In the genomic region with DNA sequence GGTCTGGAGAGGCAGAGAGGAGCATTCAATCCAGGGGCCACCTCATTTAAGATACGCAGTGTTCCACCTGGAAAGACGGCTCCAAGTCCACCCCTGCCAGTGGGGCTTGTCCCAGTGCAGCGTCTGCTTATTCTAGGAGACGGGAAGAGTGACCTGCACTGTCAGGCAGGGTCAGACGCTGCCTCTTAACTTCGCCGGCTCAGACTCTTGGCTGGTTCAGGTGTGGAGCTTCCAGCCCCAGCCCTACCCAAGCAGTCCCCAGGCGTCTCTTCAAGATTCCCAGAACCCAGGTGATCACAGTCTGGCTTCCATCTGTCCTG, we compare ENCODE assay signal across 5 cellular contexts.
"Had no signal": no experiment of that assay in that cellular context is flagged by ENCODE, and none has a peak within 500 bp of the region (broad histone marks: within the 10 kb centered on the region; RNA-seq: fewer than 3 reads in every experiment).

No MANE protein-coding gene starts in this region.

- H3K36me3 ChIP-seq: uterus had no signal

- H3K4me3 ChIP-seq: lung, uterus had no signal

- FAIRE-seq: bronchial epithelial cell, TTC549 had no signal

- H3K9me3 ChIP-seq: uterus had no signal

- H3K4me1 ChIP-seq: uterus had no signal

- H3K27ac ChIP-seq: uterus had no signal

- DNase-seq: midbrain, uterus had no signal

- H3K27me3 ChIP-seq: uterus had no signal
